ENCODE assay signal across 1 cellular context in genomic region chrX:119505945-119506344, GRCh38.
TF ChIP-seq lines count a peak whose summit lies in the region.

No MANE protein-coding gene starts in this region.

TF ChIP-seq in liver, 16 proteins besides CTCF, POLR2A, EP300 and RAD21 (continued from another document):
- TF ChIP-seq, protein P1, sequence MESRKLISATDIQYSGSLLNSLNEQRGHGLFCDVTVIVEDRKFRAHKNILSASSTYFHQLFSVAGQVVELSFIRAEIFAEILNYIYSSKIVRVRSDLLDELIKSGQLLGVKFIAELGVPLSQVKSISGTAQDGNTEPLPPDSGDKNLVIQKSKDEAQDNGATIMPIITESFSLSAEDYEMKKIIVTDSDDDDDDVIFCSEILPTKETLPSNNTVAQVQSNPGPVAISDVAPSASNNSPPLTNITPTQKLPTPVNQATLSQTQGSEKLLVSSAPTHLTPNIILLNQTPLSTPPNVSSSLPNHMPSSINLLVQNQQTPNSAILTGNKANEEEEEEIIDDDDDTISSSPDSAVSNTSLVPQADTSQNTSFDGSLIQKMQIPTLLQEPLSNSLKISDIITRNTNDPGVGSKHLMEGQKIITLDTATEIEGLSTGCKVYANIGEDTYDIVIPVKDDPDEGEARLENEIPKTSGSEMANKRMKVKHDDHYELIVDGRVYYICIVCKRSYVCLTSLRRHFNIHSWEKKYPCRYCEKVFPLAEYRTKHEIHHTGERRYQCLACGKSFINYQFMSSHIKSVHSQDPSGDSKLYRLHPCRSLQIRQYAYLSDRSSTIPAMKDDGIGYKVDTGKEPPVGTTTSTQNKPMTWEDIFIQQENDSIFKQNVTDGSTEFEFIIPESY (IDR thresholded peaks at IDR 0.05), result peak; percentile 27
- TF ChIP-seq, protein P2, sequence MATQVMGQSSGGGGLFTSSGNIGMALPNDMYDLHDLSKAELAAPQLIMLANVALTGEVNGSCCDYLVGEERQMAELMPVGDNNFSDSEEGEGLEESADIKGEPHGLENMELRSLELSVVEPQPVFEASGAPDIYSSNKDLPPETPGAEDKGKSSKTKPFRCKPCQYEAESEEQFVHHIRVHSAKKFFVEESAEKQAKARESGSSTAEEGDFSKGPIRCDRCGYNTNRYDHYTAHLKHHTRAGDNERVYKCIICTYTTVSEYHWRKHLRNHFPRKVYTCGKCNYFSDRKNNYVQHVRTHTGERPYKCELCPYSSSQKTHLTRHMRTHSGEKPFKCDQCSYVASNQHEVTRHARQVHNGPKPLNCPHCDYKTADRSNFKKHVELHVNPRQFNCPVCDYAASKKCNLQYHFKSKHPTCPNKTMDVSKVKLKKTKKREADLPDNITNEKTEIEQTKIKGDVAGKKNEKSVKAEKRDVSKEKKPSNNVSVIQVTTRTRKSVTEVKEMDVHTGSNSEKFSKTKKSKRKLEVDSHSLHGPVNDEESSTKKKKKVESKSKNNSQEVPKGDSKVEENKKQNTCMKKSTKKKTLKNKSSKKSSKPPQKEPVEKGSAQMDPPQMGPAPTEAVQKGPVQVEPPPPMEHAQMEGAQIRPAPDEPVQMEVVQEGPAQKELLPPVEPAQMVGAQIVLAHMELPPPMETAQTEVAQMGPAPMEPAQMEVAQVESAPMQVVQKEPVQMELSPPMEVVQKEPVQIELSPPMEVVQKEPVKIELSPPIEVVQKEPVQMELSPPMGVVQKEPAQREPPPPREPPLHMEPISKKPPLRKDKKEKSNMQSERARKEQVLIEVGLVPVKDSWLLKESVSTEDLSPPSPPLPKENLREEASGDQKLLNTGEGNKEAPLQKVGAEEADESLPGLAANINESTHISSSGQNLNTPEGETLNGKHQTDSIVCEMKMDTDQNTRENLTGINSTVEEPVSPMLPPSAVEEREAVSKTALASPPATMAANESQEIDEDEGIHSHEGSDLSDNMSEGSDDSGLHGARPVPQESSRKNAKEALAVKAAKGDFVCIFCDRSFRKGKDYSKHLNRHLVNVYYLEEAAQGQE (IDR thresholded peaks at IDR 0.05), result no peak
- TF ChIP-seq MAX (IDR thresholded peaks at IDR 0.05), result peak; percentile 27
TF ChIP-seq in liver: peak in this region for 8.
